17 cellular contexts compared by ENCODE assay signal in genomic region chr1:186900539-186901237, GRCh38.
"Had no signal": no experiment of that assay in that cellular context is flagged by ENCODE, and none has a peak within 500 bp of the region (broad histone marks: within the 10 kb centered on the region; RNA-seq: fewer than 3 reads in every experiment).

No MANE protein-coding gene starts in this region.

- H3K27ac ChIP-seq: ascending aorta, breast epithelium, pancreas, skin epidermis had no signal

- H3K27me3 Mint-ChIP-seq: activated naive CD4-positive, alpha-beta T cell treated with anti-CD3 and anti-CD28 coated beads, Interleukin-2, amount 10 ng/mL, durations not matched to agents 7 days and 5 days; naive B cell; stimulated activated naive B cell treated with anti-CD40 and anti-IgM and Interleukin-4, amounts not matched to agents 10 μg/mL and 1 μg/mL and 100 μg/mL, for 72 hours; T-helper 17 cell had no signal

- H3K4me1 Mint-ChIP-seq: activated naive CD4-positive, alpha-beta T cell treated with anti-CD3 and anti-CD28 coated beads, Interleukin-2, amount 10 ng/mL, durations not matched to agents 7 days and 5 days; immature natural killer cell; naive B cell; T-helper 17 cell had no signal

- ATAC-seq: pancreas; stimulated activated naive B cell treated with anti-CD40 and anti-IgM and Interleukin-4, amounts not matched to agents 10 μg/mL and 1 μg/mL and 100 μg/mL, for 72 hours; T-helper 17 cell; WTC11 had no signal

- H3K36me3 ChIP-seq: ascending aorta, breast epithelium, pancreas, tibial nerve had no signal

- H3K27me3 ChIP-seq: ascending aorta, breast epithelium, pancreas, tibial nerve had no signal

- H3K9me3 ChIP-seq: ascending aorta, breast epithelium, pancreas, tibial nerve had no signal

- H3K4me1 ChIP-seq: ascending aorta, breast epithelium, pancreas had no signal

- H3K27ac Mint-ChIP-seq: activated naive CD4-positive, alpha-beta T cell treated with anti-CD3 and anti-CD28 coated beads, Interleukin-2, amount 10 ng/mL, durations not matched to agents 7 days and 5 days; immature natural killer cell; naive B cell; stimulated activated naive B cell treated with anti-CD40 and anti-IgM and Interleukin-4, amounts not matched to agents 10 μg/mL and 1 μg/mL and 100 μg/mL, for 72 hours; T-helper 17 cell; WTC11 had no signal

- H3K36me3 Mint-ChIP-seq: activated naive CD4-positive, alpha-beta T cell treated with anti-CD3 and anti-CD28 coated beads, Interleukin-2, amount 10 ng/mL, durations not matched to agents 7 days and 5 days; immature natural killer cell; naive B cell; stimulated activated naive B cell treated with anti-CD40 and anti-IgM and Interleukin-4, amounts not matched to agents 10 μg/mL and 1 μg/mL and 100 μg/mL, for 72 hours had no signal

- H3K4me3 Mint-ChIP-seq: activated naive CD4-positive, alpha-beta T cell treated with anti-CD3 and anti-CD28 coated beads, Interleukin-2, amount 10 ng/mL, durations not matched to agents 7 days and 5 days; immature natural killer cell; naive B cell; stimulated activated naive B cell treated with anti-CD40 and anti-IgM and Interleukin-4, amounts not matched to agents 10 μg/mL and 1 μg/mL and 100 μg/mL, for 72 hours; T-helper 17 cell; WTC11 had no signal

- H3K4me3 ChIP-seq: ascending aorta, breast epithelium, pancreas, skin epidermis, tibial nerve had no signal

- DNase-seq: activated CD4-positive, alpha-beta T cell treated with anti-CD3 and anti-CD28 coated beads for 4 hours; activated CD8-positive, alpha-beta memory T cell treated with anti-CD3 and anti-CD28 coated beads for 24 hours; activated naive CD4-positive, alpha-beta T cell treated with anti-CD3 and anti-CD28 coated beads, Interleukin-2, amount 10 ng/mL, durations not matched to agents 7 days and 5 days; foreskin melanocyte; immature natural killer cell; naive B cell; pancreas; SHP77 treated with DMSO at 0.1 percent for 48 hours; stimulated activated CD4-positive, alpha-beta T cell treated with anti-CD3 and anti-CD28 coated beads, Interleukin-15, amount 100 ng/mL, for 24 hours; stimulated activated CD4-positive, alpha-beta T cell treated with anti-CD3 and anti-CD28 coated beads, Interleukin-4, amount 100 ng/mL, for 1 hour; stimulated activated naive B cell treated with anti-CD40 and anti-IgM and Interleukin-4, amounts not matched to agents 10 μg/mL and 1 μg/mL and 100 μg/mL, for 72 hours; T-helper 17 cell had no signal

- H3K9me3 Mint-ChIP-seq: activated naive CD4-positive, alpha-beta T cell treated with anti-CD3 and anti-CD28 coated beads, Interleukin-2, amount 10 ng/mL, durations not matched to agents 7 days and 5 days had no signal
